ENCODE assay signal across 29 cellular contexts in the genomic region with DNA sequence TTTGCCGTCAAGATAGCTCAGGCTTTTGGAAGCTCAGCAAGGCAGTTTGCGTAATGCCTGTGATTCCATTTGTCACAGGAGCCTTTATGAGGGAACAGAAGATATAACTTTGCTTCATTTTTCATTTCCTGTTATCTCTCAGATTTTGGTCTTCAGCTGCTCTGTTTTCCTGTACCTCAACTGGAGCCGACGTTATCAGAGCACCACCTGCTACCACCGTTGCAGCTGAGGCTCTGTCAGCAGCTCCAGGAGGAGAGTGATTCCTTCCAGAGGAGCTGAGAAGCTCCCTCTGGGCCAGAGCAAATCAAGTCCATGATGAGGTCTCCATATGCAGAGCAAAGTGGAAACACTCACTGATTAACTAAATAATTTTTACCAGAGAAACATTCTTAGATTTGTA.
"Had no signal": no experiment of that assay in that cellular context is flagged by ENCODE, and none has a peak within 500 bp of the region (broad histone marks: within the 10 kb centered on the region; RNA-seq: fewer than 3 reads in every experiment).

No MANE protein-coding gene starts in this region.

- H3K4me3 ChIP-seq: left lung, lung, neural progenitor cell, psoas muscle, skin epidermis, stomach, testis, thyroid gland, transverse colon, upper lobe of left lung, vagina had no signal

- ATAC-seq: left colon; left lung; natural killer cell; psoas muscle; sciatic nerve; stimulated activated naive B cell treated with anti-CD40 and anti-IgM and Interleukin-4, amounts not matched to agents 10 μg/mL and 1 μg/mL and 100 μg/mL, for 72 hours; stimulated activated naive CD8-positive, alpha-beta T cell treated with anti-CD3 and anti-CD28 coated beads, Interleukin-15, Interleukin-2, amounts not matched to agents 100 U/mL and 50 U/mL, for 24 hours had no signal

- H3K4me1 ChIP-seq: left lung, parathyroid adenoma, psoas muscle, testis, thyroid gland, transverse colon, upper lobe of left lung, vagina had no signal

- H2AFZ ChIP-seq: neural progenitor cell, parathyroid adenoma had no signal

- H3K27ac ChIP-seq: left lung, neural progenitor cell, neutrophil, parathyroid adenoma, psoas muscle, skin epidermis, stomach, testis, thyroid gland, transverse colon, upper lobe of left lung, vagina had no signal

- H3K27me3 ChIP-seq: left lung, neural progenitor cell, neutrophil, stomach, testis, thyroid gland, transverse colon, upper lobe of left lung, vagina had no signal

- H3K9me3 ChIP-seq: left lung, neutrophil, psoas muscle, stomach, testis, thyroid gland, transverse colon, upper lobe of left lung, vagina had no signal

- H3K79me2 ChIP-seq: parathyroid adenoma had no signal

- DNase-seq: hypothalamus; immature natural killer cell; kidney; left colon; left lung; mesendoderm; naive B cell; natural killer cell; nephron progenitor cell; occipital lobe; psoas muscle; stimulated activated CD4-positive, alpha-beta T cell treated with anti-CD3 and anti-CD28 coated beads, Interleukin-12 subunit alpha, Interleukin-12 subunit beta, amount 100 ng/mL, for 4 hours; stimulated activated CD4-positive, alpha-beta T cell treated with anti-CD3 and anti-CD28 coated beads, Interleukin-15, amount 100 ng/mL, for 24 hours; stimulated activated CD4-positive, alpha-beta T cell treated with anti-CD3 and anti-CD28 coated beads, Interleukin-2, amount 100 ng/mL, for 24 hours; stimulated activated CD4-positive, alpha-beta T cell treated with anti-CD3 and anti-CD28 coated beads, Interleukin-4, amount 100 ng/mL, for 1 hour; stimulated activated naive B cell treated with anti-CD40 and anti-IgM and Interleukin-4, amounts not matched to agents 10 μg/mL and 1 μg/mL and 100 μg/mL, for 72 hours; stimulated activated naive CD8-positive, alpha-beta T cell treated with anti-CD3 and anti-CD28 coated beads, Interleukin-15, Interleukin-2, amounts not matched to agents 100 U/mL and 50 U/mL, for 24 hours; stomach; testis; thyroid gland; transverse colon; upper lobe of left lung had no signal

- H3K36me3 ChIP-seq: left lung, neural progenitor cell, neutrophil, stomach, thyroid gland, transverse colon, upper lobe of left lung, vagina had no signal

- H3K4me2 ChIP-seq: neural progenitor cell had no signal

- H3K9ac ChIP-seq: neural progenitor cell, parathyroid adenoma had no signal
